18 cellular contexts compared by ENCODE assay signal in genomic region chr5:135304352-135305221, GRCh38.
DNase-seq lines count a peak whose midpoint lies in the region; ATAC-seq and TF ChIP-seq lines count a peak whose summit lies in the region.
"Had no signal": no experiment of that assay in that cellular context is flagged by ENCODE, and none has a peak within 500 bp of the region (broad histone marks: within the 10 kb centered on the region; RNA-seq: fewer than 3 reads in every experiment).

No MANE protein-coding gene starts in this region.

- H4K20me1 ChIP-seq in GM23338 (replicated peaks; ENCODE audit: insufficient read depth) = no peaks in the 10 kb centered on the region

- peaks cover 7% of the 10 kb centered on the region for H3K4me1 Mint-ChIP-seq in GM23338
- H3K4me1 Mint-ChIP-seq in nephron progenitor cell = peaks cover 55% of the 10 kb centered on the region
- H3K4me1 Mint-ChIP-seq in naive thymus-derived CD8-positive, alpha-beta T cell = peaks cover 0 to 3% (median 0%) of the 10 kb centered on the region in 4 donors
- H3K4me1 Mint-ChIP-seq: naive B cell had no signal

- TF ChIP-seq CTCF in GM23338 (conservative IDR thresholded peaks at IDR 0.05; ENCODE audit: low read depth in 2 of 2) (no peak), brain microvascular endothelial cell (IDR thresholded peaks at IDR 0.05; ENCODE audit: low read depth, low read length, missing control alignments) (no peak), nephron progenitor cell (IDR thresholded peaks at IDR 0.05) (no peak)

- no peak overlapping the region for H3K4me3 Mint-ChIP-seq in GM23338
- peak overlapping the region; percentile 28 for H3K4me3 Mint-ChIP-seq in nephron progenitor cell
- H3K4me3 Mint-ChIP-seq in naive thymus-derived CD8-positive, alpha-beta T cell = no peak overlapping the region
- H3K4me3 Mint-ChIP-seq: naive B cell had no signal

- H3K27ac Mint-ChIP-seq in GM23338 (no peak overlapping the region), nephron progenitor cell (peak overlapping the region; percentile 40)
- no peak overlapping the region for H3K27ac Mint-ChIP-seq in naive thymus-derived CD8-positive, alpha-beta T cell
- H3K27ac Mint-ChIP-seq: naive B cell had no signal

- peaks cover 10% of the 10 kb centered on the region for H3K27me3 Mint-ChIP-seq in GM23338 (ENCODE audit: insufficient read depth, low read depth, poor library complexity)
- H3K27me3 Mint-ChIP-seq in nephron progenitor cell (ENCODE audit: low read depth, poor library complexity) = peaks cover 9% of the 10 kb centered on the region
- peaks cover 3 to 28% (median 14%) of the 10 kb centered on the region in 5 donors for H3K27me3 Mint-ChIP-seq in naive thymus-derived CD8-positive, alpha-beta T cell

- no peaks in the 10 kb centered on the region; the same call in 1 of the 2 replicates for H3K9me2 ChIP-seq in GM23338 (ENCODE audit: insufficient read depth)

- H2AFZ ChIP-seq in GM23338 = no peak overlapping the region

- H3K36me3 ChIP-seq in GM23338 (ENCODE audit: insufficient read depth) = no peaks in the 10 kb centered on the region
- no peaks in the 10 kb centered on the region for H3K36me3 ChIP-seq in brain microvascular endothelial cell (replicated peaks)
- H3K36me3 ChIP-seq: ascending aorta, BE2C, gastrocnemius medialis, tibial nerve had no signal

- in situ Hi-C loops in brain microvascular endothelial cell (cut with HindIII; ENCODE audit: low pct_ligation_motif_present, low sequenced_read_pairs) = no loop called here

- H3K9me3 Mint-ChIP-seq in GM23338 (no peaks in the 10 kb centered on the region), nephron progenitor cell (peaks cover 7% of the 10 kb centered on the region)
- H3K9me3 Mint-ChIP-seq in naive thymus-derived CD8-positive, alpha-beta T cell = peaks cover 0 to 4% (median 0%) of the 10 kb centered on the region in 9 donors

- peak; percentile 16; the same call in 1 of the 3 replicates for ATAC-seq in GM23338
- ATAC-seq in naive thymus-derived CD8-positive, alpha-beta T cell = no peak
- ATAC-seq: gastrocnemius medialis, psoas muscle had no signal

- DNase-seq in GM23338 (ENCODE audit: low spot score) = peak; percentile 6
- peak; percentile 68 for DNase-seq in M059J (ENCODE audit: low read depth)
- peak; percentile 27 for DNase-seq in brain microvascular endothelial cell
- peak; percentile 38 for DNase-seq in nephron progenitor cell
- DNase-seq in DMS153 treated with DMSO at 0.1 percent for 48 hours (lab: John Stamatoyannopoulos, UW; ENCODE audit: unreplicated experiment) = no peak
- DNase-seq in naive thymus-derived CD8-positive, alpha-beta T cell = no peak
- DNase-seq in kidney tubule cell (ENCODE audit: low spot score) = no peak
- DNase-seq: activated CD4-positive, alpha-beta T cell treated with anti-CD3 and anti-CD28 coated beads for 1 hour; BE2C; gastrocnemius medialis; H7; naive B cell; NCI-H1436 treated with DMSO at 0.1 percent for 48 hours; NCI-H2227 treated with DMSO at 0.1 percent for 48 hours; psoas muscle; stimulated activated naive CD4-positive, alpha-beta T cell had no signal

- no peaks in the 10 kb centered on the region for H3K27me3 ChIP-seq in GM23338 (ENCODE audit: insufficient read depth)
- no peaks in the 10 kb centered on the region for H3K27me3 ChIP-seq in brain microvascular endothelial cell (replicated peaks)
- H3K27me3 ChIP-seq: ascending aorta, BE2C, gastrocnemius medialis had no signal

- no peaks in the 10 kb centered on the region for H3F3A ChIP-seq in GM23338 (replicated peaks; ENCODE audit: low read depth)

- H3K79me2 ChIP-seq in GM23338 (replicated peaks; ENCODE audit: insufficient read depth) = no peaks in the 10 kb centered on the region

- H3K4me2 ChIP-seq in GM23338 = no peak overlapping the region

- POLR2A ChIA-PET in naive thymus-derived CD8-positive, alpha-beta T cell (lab: Charles Lee) = no interaction called here

- H3K4me3 ChIP-seq in GM23338 (no peak overlapping the region), brain microvascular endothelial cell (ENCODE audit: low read depth, low read length) (no peak overlapping the region)
- H3K4me3 ChIP-seq: ascending aorta, gastrocnemius medialis, psoas muscle, tibial nerve had no signal

- H3K4me1 ChIP-seq in GM23338 (ENCODE audit: insufficient read depth) = no peaks in the 10 kb centered on the region; the same call in 1 of the 2 replicates
- H3K4me1 ChIP-seq: ascending aorta, BE2C, gastrocnemius medialis, psoas muscle, tibial nerve had no signal

- no peaks in the 10 kb centered on the region for H3K36me3 Mint-ChIP-seq in GM23338 (ENCODE audit: low read depth)
- no peaks in the 10 kb centered on the region for H3K36me3 Mint-ChIP-seq in nephron progenitor cell (ENCODE audit: low read depth)
- no peaks in the 10 kb centered on the region for H3K36me3 Mint-ChIP-seq in naive thymus-derived CD8-positive, alpha-beta T cell
- H3K36me3 Mint-ChIP-seq: naive B cell had no signal

- H3K27ac ChIP-seq in GM23338 (ENCODE audit: low read depth) (no peak overlapping the region), brain microvascular endothelial cell (no peak overlapping the region)
- H3K27ac ChIP-seq: ascending aorta, gastrocnemius medialis, psoas muscle, tibial nerve had no signal

TF ChIP-seq in GM23338, 12 proteins besides CTCF, POLR2A, EP300 and RAD21 (continues in another document):
- no peak for TF ChIP-seq REST (IDR thresholded peaks at IDR 0.05; ENCODE audit: unreplicated experiment)
- no peak for TF ChIP-seq ETS1 (IDR thresholded peaks at IDR 0.05)
- no peak for TF ChIP-seq NANOG (IDR thresholded peaks at IDR 0.05; ENCODE audit: borderline replicate concordance)

Comparison
In these comparisons a context has a peak if more than half of its experiments do, and no peak if none do; other contexts are left out.
1. DNase-seq: peak in GM23338 (single experiment), M059J (single experiment), brain microvascular endothelial cell (single experiment) and nephron progenitor cell (single experiment); none in DMS153 treated with DMSO at 0.1 percent for 48 hours (single experiment), naive thymus-derived CD8-positive, alpha-beta T cell (0 of 10) and kidney tubule cell (single experiment).